ENCODE assay signal across 13 cellular contexts in the genomic region with DNA sequence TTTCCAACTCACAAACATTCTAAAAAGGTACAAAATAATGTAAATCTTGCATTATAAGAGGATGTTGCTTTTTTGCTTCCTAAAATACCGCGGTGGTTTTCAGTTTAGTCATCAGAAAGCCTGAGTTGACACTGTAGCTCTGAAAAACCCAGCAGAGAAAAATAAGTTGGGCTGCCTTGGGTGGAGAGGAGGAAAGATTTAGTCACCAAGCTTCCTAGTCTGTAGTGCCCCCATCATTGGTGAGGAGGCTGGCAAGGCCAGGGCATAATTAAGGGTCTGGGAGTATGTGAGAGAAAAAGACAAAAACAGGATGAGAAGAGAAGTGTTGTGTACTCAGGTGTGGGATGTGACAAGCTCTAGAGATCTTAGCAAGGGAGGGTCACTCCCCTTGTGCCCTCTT. TPM values are rescaled to one million over a fixed set of nuclear protein-coding genes. Genes with fewer than 3 reads are reported as not detected.
DNase-seq lines count a peak whose midpoint lies in the region; ATAC-seq and TF ChIP-seq lines count a peak whose summit lies in the region.
"Had no signal": no experiment of that assay in that cellular context is flagged by ENCODE, and none has a peak within 500 bp of the region (broad histone marks: within the 10 kb centered on the region; RNA-seq: fewer than 3 reads in every experiment).

No MANE protein-coding gene starts in this region.

- in situ Hi-C loops in brain microvascular endothelial cell (cut with HindIII; ENCODE audit: low pct_ligation_motif_present, low sequenced_read_pairs), result no loop called here

- H3K27me3 ChIP-seq in brain microvascular endothelial cell (replicated peaks) (no peaks in the 10 kb centered on the region), osteoblast (ENCODE audit: insufficient read depth, low read length) (no peaks in the 10 kb centered on the region), BE2C (peaks cover 15% of the 10 kb centered on the region)
- H3K27me3 ChIP-seq: gastrocnemius medialis had no signal

- H3K36me3 ChIP-seq in brain microvascular endothelial cell (replicated peaks), result no peaks in the 10 kb centered on the region
- no peaks in the 10 kb centered on the region for H3K36me3 ChIP-seq in osteoblast (ENCODE audit: insufficient read depth, low read length)
- H3K36me3 ChIP-seq in BE2C, result no peaks in the 10 kb centered on the region
- H3K36me3 ChIP-seq: gastrocnemius medialis had no signal

- no peak for ATAC-seq in GM19328 (IDR thresholded peaks at IDR 0.05; ENCODE audit: unreplicated experiment)
- no peak for ATAC-seq in HG03280 (IDR thresholded peaks at IDR 0.05; ENCODE audit: unreplicated experiment)
- ATAC-seq: gastrocnemius medialis, GM23338, left lobe of liver had no signal

- H3K9me3 ChIP-seq in osteoblast (ENCODE audit: low read depth, low read length), result no peaks in the 10 kb centered on the region
- H3K9me3 ChIP-seq in BE2C, result no peaks in the 10 kb centered on the region
- H3K9me3 ChIP-seq: gastrocnemius medialis had no signal

- H3K27ac ChIP-seq in brain microvascular endothelial cell (no peak overlapping the region), osteoblast (ENCODE audit: low read depth, low read length) (peak overlapping the region; percentile 80)
- H3K27ac ChIP-seq: gastrocnemius medialis had no signal

- H3K4me1 ChIP-seq in osteoblast (ENCODE audit: insufficient read depth, low read length) (peaks cover 50% of the 10 kb centered on the region), BE2C (no peaks in the 10 kb centered on the region)

- H3K4me3 ChIP-seq in brain microvascular endothelial cell (ENCODE audit: low read depth, low read length), result no peak overlapping the region
- peak overlapping the region; percentile 62 for H3K4me3 ChIP-seq in osteoblast (ENCODE audit: insufficient read depth, low read length)
- H3K4me3 ChIP-seq in BE2C (ENCODE audit: low read depth, low read length), result no peak overlapping the region
- H3K4me3 ChIP-seq: gastrocnemius medialis, GM23338 had no signal

- DNase-seq in ELR (ENCODE audit: low read depth) (peak; percentile 59), LHCN-M2 (ENCODE audit: low read depth) (peak; percentile 29), brain microvascular endothelial cell (peak; percentile 36), osteoblast (ENCODE audit: insufficient read length, low spot score, missing footprints) (peak; percentile 75), NCI-H2227 treated with DMSO at 0.1 percent for 48 hours (lab: John Stamatoyannopoulos, UW) (no peak), BE2C (no peak)
- DNase-seq: gastrocnemius medialis; NCI-H1694 treated with DMSO at 0.1 percent for 48 hours; stimulated activated CD8-positive, alpha-beta memory T cell treated with anti-CD3 and anti-CD28 coated beads, Interleukin-4, amount 100 ng/mL, for 48 hours had no signal

- H3K79me2 ChIP-seq in osteoblast (ENCODE audit: insufficient read depth, low read length), result peaks cover 63% of the 10 kb centered on the region

- TF ChIP-seq CTCF in brain microvascular endothelial cell (IDR thresholded peaks at IDR 0.05; ENCODE audit: low read depth, low read length, missing control alignments) (no peak), osteoblast (IDR thresholded peaks at IDR 0.05; ENCODE audit: extremely low read depth, low read depth, low read length) (no peak), BE2C (IDR thresholded peaks at IDR 0.05; ENCODE audit: low read depth, low read length) (no peak)

- no peaks in the 10 kb centered on the region for H4K20me1 ChIP-seq in osteoblast (ENCODE audit: insufficient read depth, low read length)

- H2AFZ ChIP-seq in osteoblast (ENCODE audit: low read length), result peak overlapping the region; percentile 75
- H2AFZ ChIP-seq: GM23338 had no signal

- H3K4me2 ChIP-seq in osteoblast (ENCODE audit: insufficient read depth, low read length), result peak overlapping the region; percentile 83
- H3K4me2 ChIP-seq: GM23338 had no signal

RNA-seq across cellular contexts. Expression of gene PTPRM, which starts 5.7 kb away (rescaled TPM):
- total RNA-seq in LHCN-M2 (2014; rRNA removed) (28.1 TPM in 2 replicates), osteoblast (84.7 and 89.3 TPM in 2 replicates)
- polyA plus RNA-seq in LHCN-M2 (2012), result 19.3 TPM
- 0.32 TPM for polyA plus RNA-seq in BE2C (2012; ENCODE audit: insufficient read depth, insufficient read length, low read depth)

Comparison
In these comparisons a context has a peak if more than half of its experiments do, and no peak if none do; other contexts are left out.
1. DNase-seq: peak in ELR (single experiment), LHCN-M2 (single experiment), brain microvascular endothelial cell (single experiment) and osteoblast (single experiment); none in NCI-H2227 treated with DMSO at 0.1 percent for 48 hours (single experiment) and BE2C (single experiment).